26 cellular contexts compared by ENCODE assay signal in genomic region chrX:155005190-155005589, GRCh38.
"Had no signal": no experiment of that assay in that cellular context is flagged by ENCODE, and none has a peak within 500 bp of the region (broad histone marks: within the 10 kb centered on the region; RNA-seq: fewer than 3 reads in every experiment).

No MANE protein-coding gene starts in this region.

- DNase-seq: natural killer cell; nucleus accumbens; pancreas; retina; right lobe of liver; sigmoid colon; small intestine; stimulated activated CD4-positive, alpha-beta T cell treated with anti-CD3 and anti-CD28 coated beads, Interleukin-15, amount 100 ng/mL, for 24 hours; stimulated activated CD4-positive, alpha-beta T cell treated with anti-CD3 and anti-CD28 coated beads, Interleukin-2, amount 100 ng/mL, for 24 hours; stimulated activated CD4-positive, alpha-beta T cell treated with anti-CD3 and anti-CD28 coated beads, Interleukin-2, amount 100 ng/mL, for 48 hours; stimulated activated CD4-positive, alpha-beta T cell treated with anti-CD3 and anti-CD28 coated beads, Interleukin-4, amount 100 ng/mL, for 24 hours; stimulated activated naive B cell treated with anti-CD40 and anti-IgM and Interleukin-4, amounts not matched to agents 10 μg/mL and 1 μg/mL and 100 μg/mL, for 72 hours; stimulated activated naive CD4-positive, alpha-beta T cell treated with Interleukin-2 at 50 U/mL for 16 hours; stomach; thyroid gland; trophoblast cell; upper lobe of left lung had no signal

- ATAC-seq: natural killer cell; pancreas; right lobe of liver; stimulated activated effector memory CD8-positive, alpha-beta T cell treated with anti-CD3 and anti-CD28 coated beads, Interleukin-12 subunit alpha, Interleukin-12 subunit beta, amount 100 ng/mL, for 72 hours; stimulated activated naive B cell treated with anti-CD40 and anti-IgM and Interleukin-4, amounts not matched to agents 10 μg/mL and 1 μg/mL and 100 μg/mL, for 72 hours had no signal

- H3K27me3 ChIP-seq: neutrophil, pancreas, right atrium auricular region, right lobe of liver, sigmoid colon, stomach, thyroid gland, tibial nerve, upper lobe of left lung, vagina had no signal

- H3K9me3 ChIP-seq: neutrophil, pancreas, prostate gland, right atrium auricular region, right lobe of liver, sigmoid colon, stomach, thoracic aorta, thyroid gland, tibial nerve, upper lobe of left lung, vagina had no signal

- H3K36me3 ChIP-seq: neutrophil, pancreas, prostate gland, right atrium auricular region, right lobe of liver, sigmoid colon, stomach, thoracic aorta, thyroid gland, tibial nerve, upper lobe of left lung, vagina had no signal

- H3K4me3 ChIP-seq: pancreas, prostate gland, right atrium auricular region, right lobe of liver, sigmoid colon, stomach, thoracic aorta, thyroid gland, tibial nerve, upper lobe of left lung, vagina had no signal

- H3K4me1 Mint-ChIP-seq: natural killer cell; stimulated activated effector memory CD8-positive, alpha-beta T cell treated with anti-CD3 and anti-CD28 coated beads, Interleukin-12 subunit alpha, Interleukin-12 subunit beta, amount 100 ng/mL, for 72 hours; stimulated activated naive B cell treated with anti-CD40 and anti-IgM and Interleukin-4, amounts not matched to agents 10 μg/mL and 1 μg/mL and 100 μg/mL, for 72 hours had no signal

- H3K36me3 Mint-ChIP-seq: natural killer cell; stimulated activated effector memory CD8-positive, alpha-beta T cell treated with anti-CD3 and anti-CD28 coated beads, Interleukin-12 subunit alpha, Interleukin-12 subunit beta, amount 100 ng/mL, for 72 hours had no signal

- H3K27ac Mint-ChIP-seq: natural killer cell; nephron; stimulated activated effector memory CD8-positive, alpha-beta T cell treated with anti-CD3 and anti-CD28 coated beads, Interleukin-12 subunit alpha, Interleukin-12 subunit beta, amount 100 ng/mL, for 72 hours; stimulated activated naive B cell treated with anti-CD40 and anti-IgM and Interleukin-4, amounts not matched to agents 10 μg/mL and 1 μg/mL and 100 μg/mL, for 72 hours; stimulated activated naive CD8-positive, alpha-beta T cell treated with anti-CD3 and anti-CD28 coated beads, Interleukin-15, Interleukin-2, amounts not matched to agents 100 ng/mL and 50 ng/mL, for 24 hours had no signal

- H3K9me3 Mint-ChIP-seq: natural killer cell; stimulated activated effector memory CD8-positive, alpha-beta T cell treated with anti-CD3 and anti-CD28 coated beads, Interleukin-12 subunit alpha, Interleukin-12 subunit beta, amount 100 ng/mL, for 72 hours; stimulated activated naive CD8-positive, alpha-beta T cell treated with anti-CD3 and anti-CD28 coated beads, Interleukin-15, Interleukin-2, amounts not matched to agents 100 ng/mL and 50 ng/mL, for 24 hours had no signal

- H3K4me3 Mint-ChIP-seq: natural killer cell; nephron; stimulated activated effector memory CD8-positive, alpha-beta T cell treated with anti-CD3 and anti-CD28 coated beads, Interleukin-12 subunit alpha, Interleukin-12 subunit beta, amount 100 ng/mL, for 72 hours; stimulated activated naive B cell treated with anti-CD40 and anti-IgM and Interleukin-4, amounts not matched to agents 10 μg/mL and 1 μg/mL and 100 μg/mL, for 72 hours; stimulated activated naive CD8-positive, alpha-beta T cell treated with anti-CD3 and anti-CD28 coated beads, Interleukin-15, Interleukin-2, amounts not matched to agents 100 ng/mL and 50 ng/mL, for 24 hours had no signal

- H3K27ac ChIP-seq: neutrophil, pancreas, prostate gland, right lobe of liver, sigmoid colon, stomach, thoracic aorta, thyroid gland, tibial nerve, upper lobe of left lung, vagina had no signal

- H3K4me1 ChIP-seq: prostate gland, sigmoid colon, stomach, thyroid gland, upper lobe of left lung had no signal
